Comparison of ENCODE assay signal across 8 cellular contexts in genomic region chr3:197028711-197029510, GRCh38. TPM values are rescaled to one million over a fixed set of nuclear protein-coding genes. Genes with fewer than 3 reads are reported as not detected.
DNase-seq lines count a peak whose midpoint lies in the region; ATAC-seq and TF ChIP-seq lines count a peak whose summit lies in the region.

No MANE protein-coding gene starts in this region.

- no peaks in the 10 kb centered on the region for H3K27me3 Mint-ChIP-seq in T-helper 1 cell treated with Interleukin-12 subunit alpha and Interleukin-12 subunit beta and Interleukin-4 antibody, amounts not matched to agents 30 μg/mL and 1 μg/mL, for 36 hours (ENCODE audit: low read depth)
- no peaks in the 10 kb centered on the region for H3K27me3 Mint-ChIP-seq in osteocyte (ENCODE audit: unreplicated experiment)

- ATAC-seq in HG02678 (IDR thresholded peaks at IDR 0.05; ENCODE audit: unreplicated experiment) (peak; percentile 7), esophagus mucosa (peak; percentile 3)

- CTCF ChIA-PET in SK-N-SH (lab: Yijun Ruan, JAX), result interaction anchor here (0.6 to 7.0 kb wide), 34 partner anchors 12 to 456 kb away, joined by 3 to 81 read pairs (median 4); no protein-coding TSS in a partner anchor

- peak overlapping the region; percentile 87 for H3K4me2 ChIP-seq in SK-N-SH

- no peaks in the 10 kb centered on the region for H3K27me3 ChIP-seq in SK-N-SH (ENCODE audit: insufficient read depth)

- no peaks in the 10 kb centered on the region for H4K20me1 ChIP-seq in SK-N-SH (ENCODE audit: insufficient read depth)

- POLR2A ChIA-PET in SK-N-SH (lab: Yijun Ruan, JAX), result interaction anchor here (0.9 to 1.3 kb wide), 2 partner anchors 16 to 154 kb away, joined by 4 read pairs; no protein-coding TSS in a partner anchor

- no peaks in the 10 kb centered on the region for H3K9me3 ChIP-seq in SK-N-SH

- peak overlapping the region; percentile 84; the same call in 1 of the 2 replicates for H2AFZ ChIP-seq in SK-N-SH (ENCODE audit: low read depth)

- no peak for TF ChIP-seq RAD21 in SK-N-SH (IDR thresholded peaks at IDR 0.05; ENCODE audit: low read length)

- H3K4me3 Mint-ChIP-seq in T-helper 1 cell treated with Interleukin-12 subunit alpha and Interleukin-12 subunit beta and Interleukin-4 antibody, amounts not matched to agents 30 μg/mL and 1 μg/mL, for 36 hours, result peak overlapping the region; percentile 68
- peak overlapping the region; percentile 59 for H3K4me3 Mint-ChIP-seq in osteocyte (ENCODE audit: unreplicated experiment)

- TF ChIP-seq EP300 in SK-N-SH (IDR thresholded peaks at IDR 0.05; ENCODE audit: borderline replicate concordance in 1 of 2, low read depth in 1 of 2, low read length in 1 of 2), result no peak

- TF ChIP-seq CTCF in SK-N-SH (IDR thresholded peaks at IDR 0.05) (no peak), osteocyte (IDR thresholded peaks at IDR 0.05) (no peak)

- DNase-seq in T-helper 1 cell (no peak), SK-N-SH (peak; percentile 74), osteocyte (ENCODE audit: extremely low spot score, unreplicated experiment) (peak; percentile 86), cortex of kidney (lab: John Stamatoyannopoulos, UW) (no peak), UCSD-AML1 (lab: John Stamatoyannopoulos, UW; ENCODE audit: unreplicated experiment) (no peak)

- 55% methylated on average over 11 of the region's 68 CpGs for WGBS in SK-N-SH (ENCODE audit: low lambda C conversion rate)

- H3K79me2 ChIP-seq in SK-N-SH (ENCODE audit: insufficient read depth), result peaks cover 5% of the 10 kb centered on the region; the same call in 1 of the 2 replicates

- H3K4me1 Mint-ChIP-seq in T-helper 1 cell treated with Interleukin-12 subunit alpha and Interleukin-12 subunit beta and Interleukin-4 antibody, amounts not matched to agents 30 μg/mL and 1 μg/mL, for 36 hours (ENCODE audit: low read depth), result no peaks in the 10 kb centered on the region
- H3K4me1 Mint-ChIP-seq in osteocyte (ENCODE audit: unreplicated experiment), result peaks cover 22% of the 10 kb centered on the region

- H3K36me3 Mint-ChIP-seq in T-helper 1 cell treated with Interleukin-12 subunit alpha and Interleukin-12 subunit beta and Interleukin-4 antibody, amounts not matched to agents 30 μg/mL and 1 μg/mL, for 36 hours (ENCODE audit: low read depth), result no peaks in the 10 kb centered on the region
- no peaks in the 10 kb centered on the region for H3K36me3 Mint-ChIP-seq in osteocyte (ENCODE audit: unreplicated experiment)

- peak overlapping the region; percentile 89 for H3K9ac ChIP-seq in SK-N-SH

- H3K27ac ChIP-seq in SK-N-SH (ENCODE audit: low read depth in 2 of 2, low read length in 1 of 2), result peak overlapping the region in 1 of 2 experiments; percentile 41; a peak in 1 of 4 replicates

- H3K9me3 Mint-ChIP-seq in T-helper 1 cell treated with Interleukin-12 subunit alpha and Interleukin-12 subunit beta and Interleukin-4 antibody, amounts not matched to agents 30 μg/mL and 1 μg/mL, for 36 hours, result no peaks in the 10 kb centered on the region
- no peaks in the 10 kb centered on the region for H3K9me3 Mint-ChIP-seq in osteocyte (ENCODE audit: unreplicated experiment)

- H3K27ac Mint-ChIP-seq in T-helper 1 cell treated with Interleukin-12 subunit alpha and Interleukin-12 subunit beta and Interleukin-4 antibody, amounts not matched to agents 30 μg/mL and 1 μg/mL, for 36 hours, result no peak overlapping the region
- H3K27ac Mint-ChIP-seq in osteocyte (ENCODE audit: unreplicated experiment), result no peak overlapping the region

- H3K4me3 ChIP-seq in SK-N-SH (ENCODE audit: low read depth in 2 of 2, low read length in 1 of 2), result peak overlapping the region; percentile 63 to 74

- peaks cover 16% of the 10 kb centered on the region for H3F3A ChIP-seq in SK-N-SH (replicated peaks; ENCODE audit: insufficient read depth)

- H3K9me2 ChIP-seq in SK-N-SH, result no peaks in the 10 kb centered on the region

- peaks cover 14 to 25% of the 10 kb centered on the region in 2 experiments; a peak in 3 of 4 replicates for H3K4me1 ChIP-seq in SK-N-SH (ENCODE audit: control insufficient read depth in 1 of 2, insufficient read depth in 2 of 2, low read depth in 1 of 2, low read length in 1 of 2)

- H3K36me3 ChIP-seq in SK-N-SH (replicated peaks in 1 of 2; ENCODE audit: control insufficient read depth in 1 of 2, insufficient read depth in 2 of 2, low read length in 1 of 2), result no peaks in the 10 kb centered on the region

TF ChIP-seq in SK-N-SH, 30 proteins besides CTCF, POLR2A, EP300 and RAD21:
- TF ChIP-seq MEF2A (IDR thresholded peaks at IDR 0.05; ENCODE audit: borderline replicate concordance, low read depth) (no peak), TCF12 (IDR thresholded peaks at IDR 0.05) (no peak)

RNA-seq across cellular contexts. Expression of gene MELTF, which starts 0.7 kb away (rescaled TPM):
- polyA plus RNA-seq in SK-N-SH (2012; rRNA removed), result 27.2 and 32.4 TPM in 2 replicates
- polyA plus RNA-seq in SK-N-SH (2012; cell fraction: cytosol; rRNA removed), result 20.5 and 26.3 TPM in 2 replicates
- polyA plus RNA-seq in SK-N-SH (2012; cell fraction: nucleus; rRNA removed), result 62.4 and 65.4 TPM in 2 replicates
- total RNA-seq in esophagus mucosa (2.8 TPM), osteocyte (1.4 and 1.9 TPM in 2 replicates)

Comparison
In these comparisons a context has a peak if more than half of its experiments do, and no peak if none do; other contexts are left out.
1. DNase-seq: peak in SK-N-SH (single experiment) and osteocyte (single experiment); none in T-helper 1 cell (0 of 5), cortex of kidney (single experiment) and UCSD-AML1 (single experiment).